ENCODE assay signal across 8 cellular contexts in the genomic region with DNA sequence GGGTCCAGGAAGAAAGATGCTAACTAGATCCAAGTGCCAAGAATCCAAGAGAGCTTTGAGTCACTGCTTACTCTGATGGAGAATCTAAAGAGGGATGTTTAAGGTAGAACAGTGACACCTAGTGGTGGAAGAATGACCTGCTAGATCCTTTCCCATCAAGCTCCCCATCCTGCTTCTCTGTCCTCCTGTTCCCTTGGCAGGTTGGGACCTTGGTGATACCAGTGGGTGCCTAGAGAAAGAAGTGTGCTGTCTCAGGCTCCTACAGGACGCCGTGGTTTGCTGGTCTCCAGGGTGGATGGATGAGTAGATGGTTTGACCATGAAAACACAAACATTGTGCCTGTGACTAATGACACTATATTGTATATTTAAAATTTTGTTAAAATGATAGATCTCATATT.
DNase-seq lines count a peak whose midpoint lies in the region; ATAC-seq and TF ChIP-seq lines count a peak whose summit lies in the region.

No MANE protein-coding gene starts in this region.

- no peak overlapping the region for H3K4me3 ChIP-seq in heart left ventricle
- H3K4me3 ChIP-seq in psoas muscle: no peak overlapping the region

- peak; percentile 73 to 90 (median 85) for TF ChIP-seq CTCF in heart left ventricle (IDR thresholded peaks at IDR 0.05)
- peak; percentile 84 for TF ChIP-seq CTCF in psoas muscle (IDR thresholded peaks at IDR 0.05)

- POLR2A ChIA-PET in activated CD4-positive, alpha-beta memory T cell treated with anti-CD3 and anti-CD28 coated beads, Interleukin-2, amount 10 ng/mL, durations not matched to agents 7 days and 5 days (lab: Charles Lee): interaction anchor here (0.6 kb wide), 1 partner anchor 68 kb away, joined by 3 read pairs; no protein-coding TSS in a partner anchor
- POLR2A ChIA-PET in activated CD4-positive, alpha-beta memory T cell treated with anti-CD3 and anti-CD28 coated beads for 36 hours (lab: Charles Lee): no interaction called here

- no peak for TF ChIP-seq POLR2A in heart left ventricle (IDR thresholded peaks at IDR 0.05)

- H3K9me3 ChIP-seq in heart left ventricle (no peaks in the 10 kb centered on the region), psoas muscle (no peaks in the 10 kb centered on the region)

- H3K4me1 ChIP-seq in heart left ventricle (peaks cover 0 to 22% (median 9%) of the 10 kb centered on the region in 12 donors), psoas muscle (peaks cover 8% of the 10 kb centered on the region)

- ATAC-seq in GM21447 (IDR thresholded peaks at IDR 0.05; ENCODE audit: unreplicated experiment) (peak; percentile 74), heart left ventricle (peak; percentile 56 to 91 (median 86)), psoas muscle (peak; percentile 75 to 92 (median 86))
- peak; percentile 57 for ATAC-seq in activated T-helper 17 cell treated with anti-CD3 and anti-CD28 coated beads, Interleukin-2, amount 50 U/mL, for 72 hours (replicated peaks)

- intact Hi-C loops in activated CD4-positive, alpha-beta memory T cell treated with anti-CD3 and anti-CD28 coated beads for 36 hours (cut with micrococcal nuclease): loop anchor here (1.0 kb wide), 3 partner anchors 68 to 551 kb away; no protein-coding TSS in a partner anchor
- intact Hi-C loops in heart left ventricle (cut with DNase I): loop anchor here (1.0 to 10.0 kb wide), 13 partner anchors 67 to 1123 kb away; no protein-coding TSS in a partner anchor
- intact Hi-C loops in psoas muscle (cut with DNase I): loop anchor here (2.0 to 10.0 kb wide), 3 partner anchors 69 to 557 kb away; no protein-coding TSS in a partner anchor

- H3K27ac ChIP-seq in heart left ventricle (no peak overlapping the region), psoas muscle (no peak overlapping the region)

- WGBS in heart left ventricle, 4 donors: 21 to 34% (median 21%) methylated on average over 2 of the region's 2 CpGs
- WGBS in psoas muscle, 3 donors: 27 to 33% (median 31%) methylated on average over 2 of the region's 2 CpGs

- H3K27ac Mint-ChIP-seq in activated CD4-positive, alpha-beta memory T cell treated with anti-CD3 and anti-CD28 coated beads, Interleukin-2, amount 10 ng/mL, durations not matched to agents 7 days and 5 days: no peak overlapping the region
- H3K27ac Mint-ChIP-seq in activated CD4-positive, alpha-beta memory T cell treated with anti-CD3 and anti-CD28 coated beads for 36 hours: no peak overlapping the region
- no peak overlapping the region for H3K27ac Mint-ChIP-seq in activated T-helper 17 cell treated with anti-CD3 and anti-CD28 coated beads, Interleukin-2, amount 50 U/mL, for 72 hours

- CTCF ChIA-PET in activated CD4-positive, alpha-beta memory T cell treated with anti-CD3 and anti-CD28 coated beads, Interleukin-2, amount 10 ng/mL, durations not matched to agents 7 days and 5 days (lab: Charles Lee): interaction anchor here (0.6 to 2.6 kb wide), 13 partner anchors 9 to 487 kb away, joined by 3 to 45 read pairs (median 3); no protein-coding TSS in a partner anchor
- CTCF ChIA-PET in activated CD4-positive, alpha-beta memory T cell treated with anti-CD3 and anti-CD28 coated beads for 36 hours (lab: Charles Lee): interaction anchor here (0.6 to 9.0 kb wide), 22 partner anchors 8 to 551 kb away, joined by 3 to 145 read pairs (median 6); no protein-coding TSS in a partner anchor

- H3K36me3 ChIP-seq in heart left ventricle (no peaks in the 10 kb centered on the region), psoas muscle (ENCODE audit: insufficient read depth in 1 of 2, low read depth in 1 of 2) (no peaks in the 10 kb centered on the region)

- peak; percentile 17 for DNase-seq in activated CD4-positive, alpha-beta memory T cell treated with anti-CD3 and anti-CD28 coated beads, Interleukin-2, amount 10 ng/mL, durations not matched to agents 7 days and 5 days
- no peak for DNase-seq in activated CD4-positive, alpha-beta memory T cell treated with anti-CD3 and anti-CD28 coated beads for 36 hours
- DNase-seq in HK-2 (ENCODE audit: unreplicated experiment) (peak; percentile 17), NCI-H524 (lab: John Stamatoyannopoulos, UW) (peak; percentile 48 to 73), heart left ventricle (peak in 3 of 5 donors; percentile 22 to 42 (median 32)), psoas muscle (no peak)

- H3K4me3 Mint-ChIP-seq in activated CD4-positive, alpha-beta memory T cell treated with anti-CD3 and anti-CD28 coated beads, Interleukin-2, amount 10 ng/mL, durations not matched to agents 7 days and 5 days: no peak overlapping the region
- no peak overlapping the region for H3K4me3 Mint-ChIP-seq in activated CD4-positive, alpha-beta memory T cell treated with anti-CD3 and anti-CD28 coated beads for 36 hours
- no peak overlapping the region for H3K4me3 Mint-ChIP-seq in activated T-helper 17 cell treated with anti-CD3 and anti-CD28 coated beads, Interleukin-2, amount 50 U/mL, for 72 hours

- H3K36me3 Mint-ChIP-seq in activated CD4-positive, alpha-beta memory T cell treated with anti-CD3 and anti-CD28 coated beads, Interleukin-2, amount 10 ng/mL, durations not matched to agents 7 days and 5 days (ENCODE audit: low read depth): no peaks in the 10 kb centered on the region
- H3K36me3 Mint-ChIP-seq in activated CD4-positive, alpha-beta memory T cell treated with anti-CD3 and anti-CD28 coated beads for 36 hours: no peaks in the 10 kb centered on the region
- no peaks in the 10 kb centered on the region for H3K36me3 Mint-ChIP-seq in activated T-helper 17 cell treated with anti-CD3 and anti-CD28 coated beads, Interleukin-2, amount 50 U/mL, for 72 hours (ENCODE audit: low read depth)

- H3K27me3 ChIP-seq in heart left ventricle: no peaks in the 10 kb centered on the region
- H3K27me3 ChIP-seq in psoas muscle (ENCODE audit: insufficient read depth in 3 of 3, low read length in 2 of 3): no peaks in the 10 kb centered on the region

- H3K4me1 Mint-ChIP-seq in activated CD4-positive, alpha-beta memory T cell treated with anti-CD3 and anti-CD28 coated beads, Interleukin-2, amount 10 ng/mL, durations not matched to agents 7 days and 5 days: no peaks in the 10 kb centered on the region
- H3K4me1 Mint-ChIP-seq in activated CD4-positive, alpha-beta memory T cell treated with anti-CD3 and anti-CD28 coated beads for 36 hours (ENCODE audit: low read depth): no peaks in the 10 kb centered on the region
- no peaks in the 10 kb centered on the region for H3K4me1 Mint-ChIP-seq in activated T-helper 17 cell treated with anti-CD3 and anti-CD28 coated beads, Interleukin-2, amount 50 U/mL, for 72 hours

- H3K9me3 Mint-ChIP-seq in activated CD4-positive, alpha-beta memory T cell treated with anti-CD3 and anti-CD28 coated beads, Interleukin-2, amount 10 ng/mL, durations not matched to agents 7 days and 5 days: no peaks in the 10 kb centered on the region
- no peaks in the 10 kb centered on the region for H3K9me3 Mint-ChIP-seq in activated CD4-positive, alpha-beta memory T cell treated with anti-CD3 and anti-CD28 coated beads for 36 hours
- H3K9me3 Mint-ChIP-seq in activated T-helper 17 cell treated with anti-CD3 and anti-CD28 coated beads, Interleukin-2, amount 50 U/mL, for 72 hours: no peaks in the 10 kb centered on the region

- H3K27me3 Mint-ChIP-seq in activated CD4-positive, alpha-beta memory T cell treated with anti-CD3 and anti-CD28 coated beads, Interleukin-2, amount 10 ng/mL, durations not matched to agents 7 days and 5 days: peaks cover 4% of the 10 kb centered on the region
- no peaks in the 10 kb centered on the region for H3K27me3 Mint-ChIP-seq in activated CD4-positive, alpha-beta memory T cell treated with anti-CD3 and anti-CD28 coated beads for 36 hours
- H3K27me3 Mint-ChIP-seq in activated T-helper 17 cell treated with anti-CD3 and anti-CD28 coated beads, Interleukin-2, amount 50 U/mL, for 72 hours: peaks cover 3% of the 10 kb centered on the region

Comparison
In these comparisons a context has a peak if more than half of its experiments do, and no peak if none do; other contexts are left out.
1. DNase-seq: peak in activated CD4-positive, alpha-beta memory T cell treated with anti-CD3 and anti-CD28 coated beads, Interleukin-2, amount 10 ng/mL, durations not matched to agents 7 days and 5 days (single experiment), HK-2 (single experiment), NCI-H524 (2 of 2) and heart left ventricle (3 of 5); none in activated CD4-positive, alpha-beta memory T cell treated with anti-CD3 and anti-CD28 coated beads for 36 hours (single experiment) and psoas muscle (0 of 2).
2. Peak in every context shown above with its lines, with median percentiles within 50 percentile points of each other: ATAC-seq.